1 cellular context compared by ENCODE assay signal in the genomic region with DNA sequence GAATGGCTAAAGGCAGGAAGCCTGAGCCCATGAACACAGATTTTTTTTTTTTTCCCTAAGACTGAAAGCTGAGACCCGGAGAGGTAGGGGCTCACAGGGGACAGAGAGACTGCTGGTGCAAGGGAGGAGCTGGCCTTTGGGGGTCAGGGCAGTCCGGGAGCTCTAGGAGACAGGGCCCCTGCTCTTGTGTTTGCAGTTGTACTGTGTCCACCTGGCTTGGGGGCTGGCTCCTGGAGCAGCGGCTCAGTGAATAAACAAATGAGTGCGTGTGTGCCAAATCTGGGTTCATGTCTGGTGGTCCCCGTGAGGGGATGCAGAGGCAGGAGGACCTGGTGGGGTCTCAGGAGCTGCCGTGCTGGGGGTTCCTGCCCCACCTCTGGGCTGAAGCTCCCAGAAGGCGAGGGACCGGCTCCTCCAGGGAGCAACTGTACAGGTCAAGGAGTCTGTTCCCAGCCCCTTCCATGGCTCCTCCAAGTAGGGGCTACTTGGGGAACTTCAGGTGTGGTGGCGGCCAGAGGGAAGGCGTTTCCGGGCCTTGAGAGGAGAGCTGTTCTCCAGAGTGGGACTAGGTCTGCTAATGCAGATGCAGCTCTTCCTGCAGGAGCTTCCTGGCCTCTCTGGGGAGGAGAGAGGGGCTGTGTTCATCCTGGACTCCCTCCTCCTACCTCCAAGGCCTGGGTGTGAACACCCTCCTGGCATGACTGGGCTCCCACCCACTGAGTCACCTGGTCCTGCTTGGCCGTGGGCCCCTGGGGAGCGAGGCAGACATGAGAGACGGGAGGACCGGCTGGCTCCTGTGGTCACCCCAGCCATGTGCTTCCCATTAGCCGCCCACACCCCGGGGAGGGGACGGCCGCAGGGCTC.
A peak's percentile ranks its signal among the peaks of the same experiment; 100 is the strongest.
TF ChIP-seq lines count a peak whose summit lies in the region.

No MANE protein-coding gene starts in this region.

TF ChIP-seq in HepG2, 621 proteins besides CTCF, POLR2A, EP300 and RAD21 (continued from another document and continues in another):
- TF ChIP-seq, protein P1, sequence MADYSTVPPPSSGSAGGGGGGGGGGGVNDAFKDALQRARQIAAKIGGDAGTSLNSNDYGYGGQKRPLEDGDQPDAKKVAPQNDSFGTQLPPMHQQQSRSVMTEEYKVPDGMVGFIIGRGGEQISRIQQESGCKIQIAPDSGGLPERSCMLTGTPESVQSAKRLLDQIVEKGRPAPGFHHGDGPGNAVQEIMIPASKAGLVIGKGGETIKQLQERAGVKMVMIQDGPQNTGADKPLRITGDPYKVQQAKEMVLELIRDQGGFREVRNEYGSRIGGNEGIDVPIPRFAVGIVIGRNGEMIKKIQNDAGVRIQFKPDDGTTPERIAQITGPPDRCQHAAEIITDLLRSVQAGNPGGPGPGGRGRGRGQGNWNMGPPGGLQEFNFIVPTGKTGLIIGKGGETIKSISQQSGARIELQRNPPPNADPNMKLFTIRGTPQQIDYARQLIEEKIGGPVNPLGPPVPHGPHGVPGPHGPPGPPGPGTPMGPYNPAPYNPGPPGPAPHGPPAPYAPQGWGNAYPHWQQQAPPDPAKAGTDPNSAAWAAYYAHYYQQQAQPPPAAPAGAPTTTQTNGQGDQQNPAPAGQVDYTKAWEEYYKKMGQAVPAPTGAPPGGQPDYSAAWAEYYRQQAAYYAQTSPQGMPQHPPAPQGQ (CRISPR knock-in tag; IDR thresholded peaks at IDR 0.05; ENCODE audit: borderline replicate concordance) = no peak
- TF ChIP-seq, protein P2, sequence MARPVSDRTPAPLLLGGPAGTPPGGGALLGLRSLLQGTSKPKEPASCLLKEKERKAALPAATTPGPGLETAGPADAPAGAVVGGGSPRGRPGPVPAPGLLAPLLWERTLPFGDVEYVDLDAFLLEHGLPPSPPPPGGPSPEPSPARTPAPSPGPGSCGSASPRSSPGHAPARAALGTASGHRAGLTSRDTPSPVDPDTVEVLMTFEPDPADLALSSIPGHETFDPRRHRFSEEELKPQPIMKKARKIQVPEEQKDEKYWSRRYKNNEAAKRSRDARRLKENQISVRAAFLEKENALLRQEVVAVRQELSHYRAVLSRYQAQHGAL (CRISPR knock-in tag; IDR thresholded peaks at IDR 0.05; ENCODE audit: not compliant biosample characterization) = no peak
- TF ChIP-seq RNF2 (conservative IDR thresholded peaks at IDR 0.05; ENCODE audit: low read depth) (no peak), ZNF713 (CRISPR knock-in tag; IDR thresholded peaks at IDR 0.05) (no peak), NPAS2 (CRISPR knock-in tag; IDR thresholded peaks at IDR 0.05; ENCODE audit: borderline replicate concordance) (no peak; the same call in none of the 2 replicates), ZMYM2 (CRISPR knock-in tag; IDR thresholded peaks at IDR 0.05) (no peak), ZNF367 (CRISPR knock-in tag; IDR thresholded peaks at IDR 0.05; ENCODE audit: borderline replicate concordance) (peak; percentile 89; the same call in 1 of the 2 replicates), ZNF138 (CRISPR knock-in tag; IDR thresholded peaks at IDR 0.05; ENCODE audit: low read depth) (no peak), ZNF260 (CRISPR knock-in tag; IDR thresholded peaks at IDR 0.05; ENCODE audit: borderline replicate concordance, low read depth) (no peak), PHF20 (CRISPR knock-in tag; IDR thresholded peaks at IDR 0.05) (peak; percentile 65), FOSL2 (CRISPR knock-in tag; IDR thresholded peaks at IDR 0.05) (peak; percentile 70), PAWR (CRISPR knock-in tag; IDR thresholded peaks at IDR 0.05; ENCODE audit: borderline replicate concordance) (no peak), LCORL (IDR thresholded peaks at IDR 0.05) (no peak), LCORL (CRISPR knock-in tag; IDR thresholded peaks at IDR 0.05) (peak; percentile 94), ARNT2 (CRISPR knock-in tag; IDR thresholded peaks at IDR 0.05; ENCODE audit: low read depth) (no peak), ATRX (CRISPR knock-in tag; IDR thresholded peaks at IDR 0.05; ENCODE audit: borderline replicate concordance) (no peak), ZNF782 (CRISPR knock-in tag; IDR thresholded peaks at IDR 0.05; ENCODE audit: borderline replicate concordance) (no peak), SUZ12 (IDR thresholded peaks at IDR 0.05; ENCODE audit: low read depth, low read length) (no peak), ZNF230 (CRISPR knock-in tag; IDR thresholded peaks at IDR 0.05) (0 out of 2 replicates have a peak, but pooled peaks have one; percentile 55), KDM1A (CRISPR knock-in tag; IDR thresholded peaks at IDR 0.05) (no peak), BORCS8-MEF2B (CRISPR knock-in tag; IDR thresholded peaks at IDR 0.05) (peak; percentile 95), KLF16 (CRISPR knock-in tag; IDR thresholded peaks at IDR 0.05) (0 out of 4 replicates have a peak, but pooled peaks of 1 of the 2 experiments have one; percentile 17), ELF1 (CRISPR knock-in tag; IDR thresholded peaks at IDR 0.05) (peak; percentile 37), NONO (IDR thresholded peaks at IDR 0.05) (no peak), NONO (CRISPR knock-in tag; conservative IDR thresholded peaks at IDR 0.05) (peak; percentile 74), SIN3A (IDR thresholded peaks at IDR 0.05; ENCODE audit: borderline replicate concordance, low read depth, low read length) (peak; percentile 2; the same call in 1 of the 2 replicates), ZNF564 (CRISPR knock-in tag; IDR thresholded peaks at IDR 0.05) (no peak; the same call in 1 of the 2 replicates), AHR (CRISPR knock-in tag; IDR thresholded peaks at IDR 0.05) (peak; percentile 91; the same call in 1 of the 2 replicates), ZSCAN31 (CRISPR knock-in tag; IDR thresholded peaks at IDR 0.05; ENCODE audit: low read depth) (peak; percentile 87; the same call in 1 of the 2 replicates), ZNF550 (CRISPR knock-in tag; IDR thresholded peaks at IDR 0.05; ENCODE audit: borderline replicate concordance) (peak; percentile 80; the same call in 1 of the 2 replicates), IRX3 (CRISPR knock-in tag; IDR thresholded peaks at IDR 0.05; ENCODE audit: borderline replicate concordance, low read depth) (peak; percentile 94; the same call in 1 of the 2 replicates), ZNF530 (CRISPR knock-in tag; IDR thresholded peaks at IDR 0.05; ENCODE audit: low read depth) (no peak), POGZ (CRISPR knock-in tag; IDR thresholded peaks at IDR 0.05) (no peak; the same call in 1 of the 2 replicates), ZNF468 (CRISPR knock-in tag; IDR thresholded peaks at IDR 0.05) (peak; percentile 85; the same call in 1 of the 2 replicates), SP5 (CRISPR knock-in tag; IDR thresholded peaks at IDR 0.05; ENCODE audit: borderline replicate concordance, low read depth) (peak; percentile 83), ZNF558 (CRISPR knock-in tag; IDR thresholded peaks at IDR 0.05; ENCODE audit: borderline replicate concordance) (0 out of 2 replicates have a peak, but pooled peaks have one; percentile 67), ZNF552 (CRISPR knock-in tag; IDR thresholded peaks at IDR 0.05; ENCODE audit: borderline replicate concordance) (no peak), HMG20A (CRISPR knock-in tag; IDR thresholded peaks at IDR 0.05; ENCODE audit: borderline replicate concordance) (no peak; the same call in 1 of the 2 replicates), SOX6 (IDR thresholded peaks at IDR 0.05) (no peak), SOX6 (CRISPR knock-in tag; IDR thresholded peaks at IDR 0.05) (peak; percentile 61), POLR2AphosphoS5 (IDR thresholded peaks at IDR 0.05; ENCODE audit: low read depth, low read length) (peak; percentile 54), ZNF124 (CRISPR knock-in tag; IDR thresholded peaks at IDR 0.05) (peak; percentile 86), ZKSCAN8 (CRISPR knock-in tag; IDR thresholded peaks at IDR 0.05; ENCODE audit: borderline replicate concordance) (peak; percentile 66; the same call in 1 of the 2 replicates), KDM5A (IDR thresholded peaks at IDR 0.05; ENCODE audit: borderline replicate concordance, low read length) (no peak), PHB2 (IDR thresholded peaks at IDR 0.05; ENCODE audit: partially characterized antibody) (no peak), MTF2 (CRISPR knock-in tag; IDR thresholded peaks at IDR 0.05; ENCODE audit: borderline replicate concordance) (peak; percentile 89; the same call in 1 of the 2 replicates), KAT7 (CRISPR knock-in tag; IDR thresholded peaks at IDR 0.05; ENCODE audit: borderline replicate concordance) (no peak), ZFP90 (CRISPR knock-in tag; IDR thresholded peaks at IDR 0.05; ENCODE audit: borderline replicate concordance) (peak; percentile 82; the same call in 1 of the 2 replicates), ZNF768 (CRISPR knock-in tag; IDR thresholded peaks at IDR 0.05) (peak; percentile 31; the same call in 1 of the 2 replicates), ZNF644 (CRISPR knock-in tag; IDR thresholded peaks at IDR 0.05; ENCODE audit: low read depth) (0 out of 2 replicates have a peak, but pooled peaks have one; percentile 11), SOX5 (CRISPR knock-in tag; IDR thresholded peaks at IDR 0.05; ENCODE audit: borderline replicate concordance) (peak; percentile 44), ZNF562 (CRISPR knock-in tag; IDR thresholded peaks at IDR 0.05; ENCODE audit: borderline replicate concordance) (no peak), CENPT (CRISPR knock-in tag; IDR thresholded peaks at IDR 0.05; ENCODE audit: low read depth) (no peak)
- TF ChIP-seq, protein P3, sequence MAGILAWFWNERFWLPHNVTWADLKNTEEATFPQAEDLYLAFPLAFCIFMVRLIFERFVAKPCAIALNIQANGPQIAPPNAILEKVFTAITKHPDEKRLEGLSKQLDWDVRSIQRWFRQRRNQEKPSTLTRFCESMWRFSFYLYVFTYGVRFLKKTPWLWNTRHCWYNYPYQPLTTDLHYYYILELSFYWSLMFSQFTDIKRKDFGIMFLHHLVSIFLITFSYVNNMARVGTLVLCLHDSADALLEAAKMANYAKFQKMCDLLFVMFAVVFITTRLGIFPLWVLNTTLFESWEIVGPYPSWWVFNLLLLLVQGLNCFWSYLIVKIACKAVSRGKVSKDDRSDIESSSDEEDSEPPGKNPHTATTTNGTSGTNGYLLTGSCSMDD (CRISPR knock-in tag; IDR thresholded peaks at IDR 0.05) = no peak
- TF ChIP-seq, protein P4, sequence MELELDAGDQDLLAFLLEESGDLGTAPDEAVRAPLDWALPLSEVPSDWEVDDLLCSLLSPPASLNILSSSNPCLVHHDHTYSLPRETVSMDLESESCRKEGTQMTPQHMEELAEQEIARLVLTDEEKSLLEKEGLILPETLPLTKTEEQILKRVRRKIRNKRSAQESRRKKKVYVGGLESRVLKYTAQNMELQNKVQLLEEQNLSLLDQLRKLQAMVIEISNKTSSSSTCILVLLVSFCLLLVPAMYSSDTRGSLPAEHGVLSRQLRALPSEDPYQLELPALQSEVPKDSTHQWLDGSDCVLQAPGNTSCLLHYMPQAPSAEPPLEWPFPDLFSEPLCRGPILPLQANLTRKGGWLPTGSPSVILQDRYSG (CRISPR knock-in tag; IDR thresholded peaks at IDR 0.05) = no peak
- TF ChIP-seq, protein P5, sequence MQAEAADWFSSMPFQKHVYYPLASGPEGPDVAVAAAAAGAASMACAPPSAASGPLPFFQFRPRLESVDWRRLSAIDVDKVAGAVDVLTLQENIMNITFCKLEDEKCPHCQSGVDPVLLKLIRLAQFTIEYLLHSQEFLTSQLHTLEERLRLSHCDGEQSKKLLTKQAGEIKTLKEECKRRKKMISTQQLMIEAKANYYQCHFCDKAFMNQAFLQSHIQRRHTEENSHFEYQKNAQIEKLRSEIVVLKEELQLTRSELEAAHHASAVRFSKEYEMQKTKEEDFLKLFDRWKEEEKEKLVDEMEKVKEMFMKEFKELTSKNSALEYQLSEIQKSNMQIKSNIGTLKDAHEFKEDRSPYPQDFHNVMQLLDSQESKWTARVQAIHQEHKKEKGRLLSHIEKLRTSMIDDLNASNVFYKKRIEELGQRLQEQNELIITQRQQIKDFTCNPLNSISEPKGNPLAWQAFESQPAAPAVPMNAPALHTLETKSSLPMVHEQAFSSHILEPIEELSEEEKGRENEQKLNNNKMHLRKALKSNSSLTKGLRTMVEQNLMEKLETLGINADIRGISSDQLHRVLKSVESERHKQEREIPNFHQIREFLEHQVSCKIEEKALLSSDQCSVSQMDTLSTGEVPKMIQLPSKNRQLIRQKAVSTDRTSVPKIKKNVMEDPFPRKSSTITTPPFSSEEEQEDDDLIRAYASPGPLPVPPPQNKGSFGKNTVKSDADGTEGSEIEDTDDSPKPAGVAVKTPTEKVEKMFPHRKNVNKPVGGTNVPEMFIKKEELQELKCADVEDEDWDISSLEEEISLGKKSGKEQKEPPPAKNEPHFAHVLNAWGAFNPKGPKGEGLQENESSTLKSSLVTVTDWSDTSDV (CRISPR knock-in tag; IDR thresholded peaks at IDR 0.05) = no peak
- TF ChIP-seq, protein P6, sequence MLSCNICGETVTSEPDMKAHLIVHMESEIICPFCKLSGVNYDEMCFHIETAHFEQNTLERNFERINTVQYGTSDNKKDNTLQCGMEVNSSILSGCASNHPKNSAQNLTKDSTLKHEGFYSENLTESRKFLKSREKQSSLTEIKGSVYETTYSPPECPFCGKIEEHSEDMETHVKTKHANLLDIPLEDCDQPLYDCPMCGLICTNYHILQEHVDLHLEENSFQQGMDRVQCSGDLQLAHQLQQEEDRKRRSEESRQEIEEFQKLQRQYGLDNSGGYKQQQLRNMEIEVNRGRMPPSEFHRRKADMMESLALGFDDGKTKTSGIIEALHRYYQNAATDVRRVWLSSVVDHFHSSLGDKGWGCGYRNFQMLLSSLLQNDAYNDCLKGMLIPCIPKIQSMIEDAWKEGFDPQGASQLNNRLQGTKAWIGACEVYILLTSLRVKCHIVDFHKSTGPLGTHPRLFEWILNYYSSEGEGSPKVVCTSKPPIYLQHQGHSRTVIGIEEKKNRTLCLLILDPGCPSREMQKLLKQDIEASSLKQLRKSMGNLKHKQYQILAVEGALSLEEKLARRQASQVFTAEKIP (CRISPR knock-in tag; IDR thresholded peaks at IDR 0.05; ENCODE audit: borderline replicate concordance) = no peak
- TF ChIP-seq, protein P7, sequence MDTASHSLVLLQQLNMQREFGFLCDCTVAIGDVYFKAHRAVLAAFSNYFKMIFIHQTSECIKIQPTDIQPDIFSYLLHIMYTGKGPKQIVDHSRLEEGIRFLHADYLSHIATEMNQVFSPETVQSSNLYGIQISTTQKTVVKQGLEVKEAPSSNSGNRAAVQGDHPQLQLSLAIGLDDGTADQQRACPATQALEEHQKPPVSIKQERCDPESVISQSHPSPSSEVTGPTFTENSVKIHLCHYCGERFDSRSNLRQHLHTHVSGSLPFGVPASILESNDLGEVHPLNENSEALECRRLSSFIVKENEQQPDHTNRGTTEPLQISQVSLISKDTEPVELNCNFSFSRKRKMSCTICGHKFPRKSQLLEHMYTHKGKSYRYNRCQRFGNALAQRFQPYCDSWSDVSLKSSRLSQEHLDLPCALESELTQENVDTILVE (CRISPR knock-in tag; IDR thresholded peaks at IDR 0.05) = no peak
- TF ChIP-seq, protein P8, sequence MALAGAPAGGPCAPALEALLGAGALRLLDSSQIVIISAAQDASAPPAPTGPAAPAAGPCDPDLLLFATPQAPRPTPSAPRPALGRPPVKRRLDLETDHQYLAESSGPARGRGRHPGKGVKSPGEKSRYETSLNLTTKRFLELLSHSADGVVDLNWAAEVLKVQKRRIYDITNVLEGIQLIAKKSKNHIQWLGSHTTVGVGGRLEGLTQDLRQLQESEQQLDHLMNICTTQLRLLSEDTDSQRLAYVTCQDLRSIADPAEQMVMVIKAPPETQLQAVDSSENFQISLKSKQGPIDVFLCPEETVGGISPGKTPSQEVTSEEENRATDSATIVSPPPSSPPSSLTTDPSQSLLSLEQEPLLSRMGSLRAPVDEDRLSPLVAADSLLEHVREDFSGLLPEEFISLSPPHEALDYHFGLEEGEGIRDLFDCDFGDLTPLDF (CRISPR knock-in tag; IDR thresholded peaks at IDR 0.05) = no peak
